In genomic region chr7:106283831-106284515, GRCh38 we compare ENCODE assay signal across 8 cellular contexts. TPM values are rescaled to one million over a fixed set of nuclear protein-coding genes. Genes with fewer than 3 reads are reported as not detected.
A peak's percentile ranks its signal among the peaks of the same experiment; 100 is the strongest.
DNase-seq lines count a peak whose midpoint lies in the region; ATAC-seq, FAIRE-seq and TF ChIP-seq lines count a peak whose summit lies in the region.

No MANE protein-coding gene starts in this region.

- H3K36me3 Mint-ChIP-seq in activated CD8-positive, alpha-beta T cell treated with anti-CD3 and anti-CD28 coated beads for 36 hours (ENCODE audit: low read depth): peaks cover 57% of the 10 kb centered on the region

- peak; percentile 66 for DNase-seq in NCI-H2227 (lab: John Stamatoyannopoulos, UW; ENCODE audit: unreplicated experiment)
- DNase-seq in activated CD8-positive, alpha-beta T cell treated with anti-CD3 and anti-CD28 coated beads for 36 hours: peak; percentile 69
- DNase-seq in effector CD8-positive, alpha-beta T cell (lab: John Stamatoyannopoulos, UW): peak; percentile 46
- DNase-seq in medulla oblongata (ENCODE audit: extremely low spot score): peak; percentile 66
- DNase-seq in stimulated activated CD4-positive, alpha-beta T cell treated with anti-CD3 and anti-CD28 coated beads, TNF-alpha, amount 100 ng/mL, for 24 hours (ENCODE audit: low read depth in 3 of 3): peak; percentile 20 to 41 (median 26)
- no peak for DNase-seq in D721Med (ENCODE audit: insufficient read length, low spot score)

- H3K27ac Mint-ChIP-seq in activated CD8-positive, alpha-beta T cell treated with anti-CD3 and anti-CD28 coated beads for 36 hours: peak overlapping the region; percentile 96

- TF ChIP-seq CTCF in GM12875 (IDR thresholded peaks at IDR 0.05; ENCODE audit: borderline replicate concordance, insufficient read depth, low read depth, low read length) (no peak), D721Med (IDR thresholded peaks at IDR 0.05; ENCODE audit: insufficient read depth, missing control alignments) (no peak)
- TF ChIP-seq CTCF in activated CD8-positive, alpha-beta T cell treated with anti-CD3 and anti-CD28 coated beads for 36 hours (IDR thresholded peaks at IDR 0.05): no peak

- H3K4me3 ChIP-seq in GM12875 (ENCODE audit: low read depth, low read length): peak overlapping the region; percentile 65

- POLR2A ChIA-PET in activated CD8-positive, alpha-beta T cell treated with anti-CD3 and anti-CD28 coated beads for 36 hours (lab: Charles Lee): interaction anchor here (0.5 to 5.0 kb wide), 27 partner anchors 9 to 885 kb away, joined by 3 to 111 read pairs (median 4); partner anchors contain the start of genes CCDC71L and HBP1

- peak overlapping the region; percentile 88 for H3K4me3 Mint-ChIP-seq in activated CD8-positive, alpha-beta T cell treated with anti-CD3 and anti-CD28 coated beads for 36 hours

- peaks cover 40% of the 10 kb centered on the region for H3K4me1 Mint-ChIP-seq in activated CD8-positive, alpha-beta T cell treated with anti-CD3 and anti-CD28 coated beads for 36 hours (ENCODE audit: low read depth)

- FAIRE-seq in D721Med (lab: Jason Lieb, UNC): no peak

- H3K9me3 Mint-ChIP-seq in activated CD8-positive, alpha-beta T cell treated with anti-CD3 and anti-CD28 coated beads for 36 hours: peaks cover 2% of the 10 kb centered on the region

- intact Hi-C loops in activated CD8-positive, alpha-beta T cell treated with anti-CD3 and anti-CD28 coated beads for 36 hours (cut with micrococcal nuclease): loop anchor here (5.0 kb wide), 1 partner anchor 143 kb away; no protein-coding TSS in a partner anchor

- CTCF ChIA-PET in activated CD8-positive, alpha-beta T cell treated with anti-CD3 and anti-CD28 coated beads for 36 hours (lab: Charles Lee): interaction anchor here (1.4 to 2.3 kb wide), 2 partner anchors 141 to 179 kb away, joined by 3 to 11 read pairs; no protein-coding TSS in a partner anchor

- ATAC-seq in HG02870 (IDR thresholded peaks at IDR 0.05; ENCODE audit: unreplicated experiment): peak; percentile 9
- ATAC-seq in activated CD8-positive, alpha-beta T cell treated with anti-CD3 and anti-CD28 coated beads for 36 hours: peak; percentile 2

- H3K27me3 Mint-ChIP-seq in activated CD8-positive, alpha-beta T cell treated with anti-CD3 and anti-CD28 coated beads for 36 hours: no peaks in the 10 kb centered on the region

RNA-seq across cellular contexts. Expression of gene NAMPT, which starts 0.8 kb away (rescaled TPM):
- 100 to 1,000 TPM; 790 to 812 TPM for total RNA-seq in activated CD8-positive, alpha-beta T cell treated with anti-CD3 and anti-CD28 coated beads for 36 hours
